8 cellular contexts compared by ENCODE assay signal in genomic region chr19:47109177-47109540, GRCh38. TPM values are rescaled to one million over a fixed set of nuclear protein-coding genes. Genes with fewer than 3 reads are reported as not detected.
A peak's percentile ranks its signal among the peaks of the same experiment; 100 is the strongest.
DNase-seq lines count a peak whose midpoint lies in the region; ATAC-seq and TF ChIP-seq lines count a peak whose summit lies in the region.

No MANE protein-coding gene starts in this region.

- POLR2A ChIA-PET in RWPE1 (lab: Yijun Ruan, JAX; ENCODE audit: low non-redundant PET): interaction anchor here (2.7 kb wide), 1 partner anchor 13 kb away, joined by 19 read pairs; no protein-coding TSS in a partner anchor

- no peak overlapping the region for H2BK15ac ChIP-seq in mesendoderm (replicated peaks; ENCODE audit: low read depth)

- no peak for DNase-seq in activated naive CD4-positive, alpha-beta T cell (lab: John Stamatoyannopoulos, UW)
- DNase-seq in body of pancreas (no peak), mesendoderm (no peak), type B pancreatic cell (ENCODE audit: extremely low spot score, unreplicated experiment) (no peak), OCI-M1 (lab: John Stamatoyannopoulos, UW) (no peak), RWPE1 (ENCODE audit: low spot score) (no peak)
- no peak for DNase-seq in activated effector memory CD4-positive, alpha-beta T cell treated with anti-CD3 and anti-CD28 coated beads, Interleukin-2, amount 50 U/mL, for 16 hours

- no peak overlapping the region for H3K4ac ChIP-seq in mesendoderm (ENCODE audit: low read depth, low read length)

- no peak for ATAC-seq in body of pancreas

- TF ChIP-seq CTCF in body of pancreas (IDR thresholded peaks at IDR 0.05) (no peak), type B pancreatic cell (conservative IDR thresholded peaks at IDR 0.05) (no peak), RWPE1 (conservative IDR thresholded peaks at IDR 0.05; ENCODE audit: low read depth) (no peak)

- H3K27me3 Mint-ChIP-seq in activated naive CD4-positive, alpha-beta T cell treated with anti-CD3 and anti-CD28 coated beads, Interleukin-2, amount 50 U/mL, for 24 hours: no peaks in the 10 kb centered on the region
- H3K27me3 Mint-ChIP-seq in type B pancreatic cell: peaks cover 6% of the 10 kb centered on the region

- H4K5ac ChIP-seq in mesendoderm (ENCODE audit: low read length): no peak overlapping the region

- H2BK5ac ChIP-seq in mesendoderm (ENCODE audit: low read length): no peak overlapping the region

- peak overlapping the region; percentile 98 for H3K4me3 Mint-ChIP-seq in activated naive CD4-positive, alpha-beta T cell treated with anti-CD3 and anti-CD28 coated beads, Interleukin-2, amount 50 U/mL, for 24 hours
- peak overlapping the region; percentile 95 for H3K4me3 Mint-ChIP-seq in type B pancreatic cell

- H2BK120ac ChIP-seq in mesendoderm (ENCODE audit: low read depth, low read length): no peak overlapping the region

- H3K79me2 ChIP-seq in mesendoderm (ENCODE audit: control insufficient read depth, insufficient read depth, low read length): peaks cover 70% of the 10 kb centered on the region

- peaks cover 12% of the 10 kb centered on the region for H3K79me1 ChIP-seq in mesendoderm (ENCODE audit: low read length)

- H3K27ac ChIP-seq in body of pancreas (peak overlapping the region; percentile 39 to 100 (median 99)), mesendoderm (ENCODE audit: low read depth, low read length) (peak overlapping the region; percentile 52), RWPE1 (no peak overlapping the region)

- peak overlapping the region; percentile 99 for H3K27ac Mint-ChIP-seq in activated naive CD4-positive, alpha-beta T cell treated with anti-CD3 and anti-CD28 coated beads, Interleukin-2, amount 50 U/mL, for 24 hours
- peak overlapping the region; percentile 100 for H3K27ac Mint-ChIP-seq in type B pancreatic cell

- H3K23ac ChIP-seq in mesendoderm (ENCODE audit: low read length): no peak overlapping the region

- peak overlapping the region; percentile 77 for H3K4me2 ChIP-seq in mesendoderm (ENCODE audit: low read length)

- no peak for TF ChIP-seq POLR2A in body of pancreas (IDR thresholded peaks at IDR 0.05)

- CTCF ChIA-PET in RWPE1 (lab: Yijun Ruan, JAX): interaction anchor here (0.7 kb wide), 1 partner anchor 12 kb away, joined by 3 read pairs; no protein-coding TSS in a partner anchor

- H3K36me3 ChIP-seq in body of pancreas (replicated peaks in 1 of 2; ENCODE audit: insufficient read depth in 1 of 2, low read depth in 2 of 2) (no peaks in the 10 kb centered on the region), mesendoderm (ENCODE audit: control insufficient read depth, insufficient read depth, low read length) (no peaks in the 10 kb centered on the region)

- no peak overlapping the region for H3K18ac ChIP-seq in mesendoderm (ENCODE audit: low read length)

- peaks cover 13% of the 10 kb centered on the region for H3K36me3 Mint-ChIP-seq in activated naive CD4-positive, alpha-beta T cell treated with anti-CD3 and anti-CD28 coated beads, Interleukin-2, amount 50 U/mL, for 24 hours
- H3K36me3 Mint-ChIP-seq in type B pancreatic cell: peaks cover 24% of the 10 kb centered on the region

- H3K56ac ChIP-seq in mesendoderm (ENCODE audit: low read length): peak overlapping the region; percentile 99

- no peak overlapping the region for H4K8ac ChIP-seq in mesendoderm (ENCODE audit: low read depth, low read length)

- H3K9me3 ChIP-seq in body of pancreas: no peaks in the 10 kb centered on the region

- intact Hi-C loops in body of pancreas (cut with DNase I): no loop called here

- no peaks in the 10 kb centered on the region for H3K27me3 ChIP-seq in body of pancreas
- no peaks in the 10 kb centered on the region for H3K27me3 ChIP-seq in mesendoderm (ENCODE audit: insufficient read depth, low read length, poor library complexity)

- H3K9me3 Mint-ChIP-seq in activated naive CD4-positive, alpha-beta T cell treated with anti-CD3 and anti-CD28 coated beads, Interleukin-2, amount 50 U/mL, for 24 hours: no peaks in the 10 kb centered on the region
- H3K9me3 Mint-ChIP-seq in type B pancreatic cell: no peaks in the 10 kb centered on the region

- H3K4me3 ChIP-seq in body of pancreas: no peak overlapping the region
- H3K4me3 ChIP-seq in mesendoderm (ENCODE audit: low read length): no peak overlapping the region

- H2AK5ac ChIP-seq in mesendoderm (ENCODE audit: low read length): no peak overlapping the region

- peaks cover 62% of the 10 kb centered on the region for H3K4me1 Mint-ChIP-seq in activated naive CD4-positive, alpha-beta T cell treated with anti-CD3 and anti-CD28 coated beads, Interleukin-2, amount 50 U/mL, for 24 hours
- peaks cover 52% of the 10 kb centered on the region for H3K4me1 Mint-ChIP-seq in type B pancreatic cell (ENCODE audit: unreplicated experiment)

- H3K4me1 ChIP-seq in body of pancreas: peaks cover 43% of the 10 kb centered on the region
- H3K4me1 ChIP-seq in mesendoderm (ENCODE audit: control insufficient read depth, low read depth, low read length): no peaks in the 10 kb centered on the region

- H3K9ac ChIP-seq in mesendoderm (ENCODE audit: low read length): peak overlapping the region; percentile 99

- 41 to 44% methylated on average over 2 of the region's 2 CpGs for WGBS in body of pancreas, 2 donors
- WGBS in mesendoderm (ENCODE audit: extremely low coverage, insufficient coverage, low lambda C conversion rate): no CpG with 5 or more reads among the region's 2 CpGs

RNA-seq across cellular contexts. Expression of gene ZC3H4, which starts 4.4 kb away (rescaled TPM):
- total RNA-seq in body of pancreas: 10 to 100 TPM; 18.9 to 34.3 TPM
- polyA plus RNA-seq in mesendoderm (2013, experiment 1 of 2): 40.0 TPM
- polyA plus RNA-seq in mesendoderm (2013, experiment 2 of 2): 40.7 TPM
- 59.9 and 71.4 TPM in 2 replicates for total RNA-seq in type B pancreatic cell (ENCODE audit: low replicate concordance)

RNA-seq across cellular contexts. Expression of gene SAE1, which starts 21.5 kb away (rescaled TPM):
- 10 to 100 TPM; 14.5 to 21.5 TPM for total RNA-seq in body of pancreas
- polyA plus RNA-seq in mesendoderm (2013, experiment 1 of 2): 240 TPM
- 241 TPM for polyA plus RNA-seq in mesendoderm (2013, experiment 2 of 2)
- total RNA-seq in type B pancreatic cell (ENCODE audit: low replicate concordance): 102 and 155 TPM in 2 replicates
